In the genomic region with DNA sequence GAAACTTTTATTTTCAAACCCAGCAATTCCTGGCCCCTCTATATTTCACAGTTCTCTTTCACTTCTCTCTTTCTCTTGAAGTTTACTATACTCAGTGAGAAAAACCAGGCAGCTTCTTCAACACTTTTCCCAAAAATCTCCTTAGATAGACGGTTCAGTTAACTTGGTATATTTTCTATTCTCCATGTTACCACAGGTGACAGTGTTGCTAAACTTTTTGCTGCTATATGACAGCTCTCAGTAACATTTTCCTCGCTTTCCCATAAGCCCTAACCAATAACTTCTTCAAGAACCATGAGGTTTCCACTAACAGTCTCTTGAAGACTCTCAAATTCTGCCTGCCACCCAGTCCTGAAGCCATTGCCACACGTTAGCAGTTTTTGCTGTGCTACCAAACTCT, we compare ENCODE assay signal across 24 cellular contexts. TPM values are rescaled to one million over a fixed set of nuclear protein-coding genes. Genes with fewer than 3 reads are reported as not detected.
DNase-seq lines count a peak whose midpoint lies in the region; ATAC-seq, FAIRE-seq and TF ChIP-seq lines count a peak whose summit lies in the region.
"Had no signal": no experiment of that assay in that cellular context is flagged by ENCODE, and none has a peak within 500 bp of the region (broad histone marks: within the 10 kb centered on the region; RNA-seq: fewer than 3 reads in every experiment).

No MANE protein-coding gene starts in this region.

- H3K36me3 Mint-ChIP-seq in progenitor cell of endocrine pancreas (ENCODE audit: insufficient read depth) = no peaks in the 10 kb centered on the region
- H3K36me3 Mint-ChIP-seq: CD4-positive, CD25-positive, alpha-beta regulatory T cell; naive thymus-derived CD4-positive, alpha-beta T cell had no signal

- TF ChIP-seq POLR2A in NB4 (IDR thresholded peaks at IDR 0.05; ENCODE audit: extremely low read depth, insufficient read length) (no peak), GM12878 (IDR thresholded peaks at IDR 0.05; ENCODE audit: low read depth, low read length) (no peak)

- RAD21 ChIA-PET in GM12878 (lab: Charles Lee; ENCODE audit: unreplicated experiment) = no interaction called here

- H3K36me3 ChIP-seq in GM12878 (ENCODE audit: control insufficient read depth in 2 of 2, insufficient read depth in 2 of 2, low read length in 1 of 2) = no peaks in the 10 kb centered on the region
- no peaks in the 10 kb centered on the region for H3K36me3 ChIP-seq in aorta (ENCODE audit: control insufficient read depth in 1 of 2, insufficient read depth in 2 of 2, low read length in 1 of 2)
- H3K36me3 ChIP-seq: prostate gland, upper lobe of left lung had no signal

- no peak for TF ChIP-seq RAD21 in GM12878 (IDR thresholded peaks at IDR 0.05; ENCODE audit: insufficient read depth, low read depth, low read length)

- H3K4me1 Mint-ChIP-seq in progenitor cell of endocrine pancreas (ENCODE audit: low read depth) = no peaks in the 10 kb centered on the region
- H3K4me1 Mint-ChIP-seq: CD4-positive, CD25-positive, alpha-beta regulatory T cell; naive thymus-derived CD4-positive, alpha-beta T cell had no signal

- peaks cover 0 to 1% of the 10 kb centered on the region in 2 experiments; a peak in 1 of 4 replicates for H3K27me3 ChIP-seq in GM12878 (replicated peaks in 1 of 2; ENCODE audit: control insufficient read depth in 2 of 2, insufficient read depth in 2 of 2, low read length in 1 of 2)
- no peaks in the 10 kb centered on the region for H3K27me3 ChIP-seq in aorta (ENCODE audit: control insufficient read depth in 1 of 2, insufficient read depth in 2 of 2, low read length in 1 of 2)
- H3K27me3 ChIP-seq: upper lobe of left lung had no signal

- peaks cover 16% of the 10 kb centered on the region for H3K27me3 Mint-ChIP-seq in progenitor cell of endocrine pancreas

- no peak for FAIRE-seq in GM12878 (lab: Jason Lieb, UNC)
- FAIRE-seq: A204.1, colon, H1 had no signal

- no peak overlapping the region for H3K4me3 Mint-ChIP-seq in progenitor cell of endocrine pancreas (ENCODE audit: low read depth)
- H3K4me3 Mint-ChIP-seq: CD4-positive, CD25-positive, alpha-beta regulatory T cell; naive thymus-derived CD4-positive, alpha-beta T cell; T-helper 1 cell treated with Interleukin-12 subunit alpha and Interleukin-12 subunit beta and Interleukin-4 antibody, amounts not matched to agents 30 μg/mL and 1 μg/mL, for 36 hours had no signal

- H3K27ac ChIP-seq in GM12878 (ENCODE audit: control insufficient read depth, insufficient read depth) = no peak overlapping the region
- H3K27ac ChIP-seq in aorta (ENCODE audit: low read depth in 1 of 2, low read length in 2 of 2) = no peak overlapping the region
- H3K27ac ChIP-seq: prostate gland, RWPE1, upper lobe of left lung had no signal

- no peaks in the 10 kb centered on the region; the same call in 2 of the 3 replicates for H3K9me3 ChIP-seq in GM12878 (replicated peaks; ENCODE audit: control insufficient read depth, insufficient read depth, low read length)
- no peaks in the 10 kb centered on the region for H3K9me3 ChIP-seq in aorta (ENCODE audit: control insufficient read depth, low read length)
- H3K9me3 ChIP-seq: prostate gland, upper lobe of left lung had no signal

- POLR2A ChIA-PET in GM12878 (lab: Charles Lee) = interaction anchor here (0.6 to 0.7 kb wide), 2 partner anchors 35 to 935 kb away, joined by 4 to 5 read pairs; no protein-coding TSS in a partner anchor

- H4K20me1 ChIP-seq in GM12878 (ENCODE audit: control insufficient read depth, insufficient read depth) = no peaks in the 10 kb centered on the region

- peak; percentile 43 for ATAC-seq in GM12878
- ATAC-seq in aorta (ENCODE audit: low FRiP score) = no peak
- ATAC-seq: naive thymus-derived CD4-positive, alpha-beta T cell had no signal

- no peaks in the 10 kb centered on the region for H3K4me1 ChIP-seq in GM12878 (ENCODE audit: control insufficient read depth, insufficient read depth, low read length)
- no peaks in the 10 kb centered on the region for H3K4me1 ChIP-seq in aorta (ENCODE audit: control insufficient read depth in 1 of 2, insufficient read depth in 2 of 2, low read length in 2 of 2)
- H3K4me1 ChIP-seq: upper lobe of left lung had no signal

- H3K27ac Mint-ChIP-seq in progenitor cell of endocrine pancreas = no peak overlapping the region
- H3K27ac Mint-ChIP-seq: naive thymus-derived CD4-positive, alpha-beta T cell; T-helper 1 cell treated with Interleukin-12 subunit alpha and Interleukin-12 subunit beta and Interleukin-4 antibody, amounts not matched to agents 30 μg/mL and 1 μg/mL, for 36 hours had no signal

- H2AFZ ChIP-seq in GM12878 (ENCODE audit: control insufficient read depth, low read depth, low read length) = no peak overlapping the region

- BruUV-seq in GM12878 (replicated peaks; lab: Mats Ljungman, UMichigan) = no TSS peak

- in situ Hi-C loops in GM12878 (cut with MboI) = no loop called here

- CTCF ChIA-PET in GM12878 (lab: Yijun Ruan, JAX) = interaction anchor here (0.8 to 2.1 kb wide), 5 partner anchors 16 to 124 kb away, joined by 3 to 8 read pairs (median 5); partner anchors contain the start of gene DYNC1I2

- H3K4me2 ChIP-seq in GM12878 (ENCODE audit: control insufficient read depth, insufficient read depth) = no peak overlapping the region

- no peaks in the 10 kb centered on the region for H3K9me3 Mint-ChIP-seq in progenitor cell of endocrine pancreas (ENCODE audit: low read depth)
- H3K9me3 Mint-ChIP-seq: naive thymus-derived CD4-positive, alpha-beta T cell; T-helper 1 cell treated with Interleukin-12 subunit alpha and Interleukin-12 subunit beta and Interleukin-4 antibody, amounts not matched to agents 30 μg/mL and 1 μg/mL, for 36 hours had no signal

- SMC1A ChIA-PET in GM12878 (lab: Charles Lee; ENCODE audit: uncharacterized antibody, unreplicated experiment) = interaction anchor here (0.8 to 0.9 kb wide), 2 partner anchors 10 to 17 kb away, joined by 3 read pairs; no protein-coding TSS in a partner anchor

- no peaks in the 10 kb centered on the region for H3K79me2 ChIP-seq in GM12878 (ENCODE audit: control insufficient read depth, insufficient read depth, low read length)

- no peak overlapping the region for H3K4me3 ChIP-seq in NB4 (ENCODE audit: low read depth, low read length)
- no peak overlapping the region for H3K4me3 ChIP-seq in GM12878
- no peak overlapping the region for H3K4me3 ChIP-seq in aorta (ENCODE audit: low read length in 2 of 2)
- H3K4me3 ChIP-seq: lung, prostate gland, upper lobe of left lung had no signal

- 58% methylated on average over 3 of the region's 3 CpGs for WGBS in GM12878 (ENCODE audit: insufficient coverage, insufficient replicate concordance, low lambda C conversion rate, missing lambda C conversion rate)
- WGBS in aorta, 2 donors = 22 to 60% methylated on average over 3 of the region's 3 CpGs

- no peak overlapping the region for H3K9ac ChIP-seq in GM12878 (ENCODE audit: control insufficient read depth, insufficient read depth, low read length)

- intact Hi-C loops in GM12878 (cut with micrococcal nuclease; ENCODE audit: unreplicated experiment) = no loop called here
- intact Hi-C loops in aorta (cut with DNase I) = no loop called here

- DNase-seq in NCI-H2171 treated with DMSO at 0.1 percent for 48 hours (lab: John Stamatoyannopoulos, UW) = peak; percentile 7
- no peak for DNase-seq in NCI-H2171 (lab: John Stamatoyannopoulos, UW)
- DNase-seq in NB4 (ENCODE audit: low read depth) = peak; percentile 44
- no peak for DNase-seq in GM12878 (ENCODE audit: low read depth, low spot score)
- no peak for DNase-seq in progenitor cell of endocrine pancreas (ENCODE audit: low spot score, unreplicated experiment)
- no peak for DNase-seq in aorta
- no peak for DNase-seq in COLO829 (ENCODE audit: low spot score)
- DNase-seq in hepatic stellate cell (ENCODE audit: low spot score) = no peak
- DNase-seq: activated CD4-positive, alpha-beta T cell treated with anti-CD3 and anti-CD28 coated beads for 1 hour; activated gamma-delta T cell treated with Interleukin-2 at 50 U/mL for 16 hours; anterior cingulate cortex; CD4-positive, CD25-positive, alpha-beta regulatory T cell; naive thymus-derived CD4-positive, alpha-beta T cell; NCI-H2029; NCI-H524 treated with DMSO at 0.1 percent for 48 hours; stimulated activated naive CD4-positive, alpha-beta T cell; upper lobe of left lung had no signal

- no peak for TF ChIP-seq CTCF in NB4 (IDR thresholded peaks at IDR 0.05; ENCODE audit: low read depth, low read length)
- TF ChIP-seq CTCF in GM12878 (IDR thresholded peaks at IDR 0.05 in 2 of 3, conservative IDR thresholded peaks at IDR 0.05 in 1 of 3; ENCODE audit: control insufficient read depth in 2 of 3, extremely low read depth in 1 of 3, insufficient read depth in 1 of 3, low read depth in 3 of 3, low read length in 3 of 3) = peak; percentile 13 to 23 (median 23); a peak in 3 of 6 replicates
- peak; percentile 27 for TF ChIP-seq CTCF in progenitor cell of endocrine pancreas (IDR thresholded peaks at IDR 0.05; ENCODE audit: unreplicated experiment)

- no peak for TF ChIP-seq EP300 in GM12878 (IDR thresholded peaks at IDR 0.05; ENCODE audit: borderline replicate concordance in 1 of 2, control insufficient read depth in 1 of 2, low read depth in 2 of 2, low read length in 2 of 2)

TF ChIP-seq in GM12878, 131 proteins besides CTCF, POLR2A, EP300 and RAD21 (continues in another document):
- TF ChIP-seq WRNIP1 (IDR thresholded peaks at IDR 0.05; ENCODE audit: borderline replicate concordance, low read depth, low read length) = no peak
- no peak for TF ChIP-seq KDM1A (IDR thresholded peaks at IDR 0.05; ENCODE audit: borderline replicate concordance)
- TF ChIP-seq CREB1 (IDR thresholded peaks at IDR 0.05; ENCODE audit: low read depth) = no peak
- TF ChIP-seq ZZZ3 (IDR thresholded peaks at IDR 0.05; ENCODE audit: control insufficient read depth, insufficient read length, low read depth) = no peak

RNA-seq across cellular contexts. Expression of gene CYBRD1, which starts 45.8 kb away (rescaled TPM):
- total RNA-seq in GM12878 (2013; cell fraction: nucleolus; rRNA removed) = 37.9 and 48.9 TPM in 2 replicates
- total RNA-seq in GM12878 (2014; rRNA removed) (25.3 and 34.8 TPM in 2 replicates), GM12878 (2014; rRNA removed; fragmentation: Illumina TruSeq; extraction: Trizol) (26.9 and 28.8 TPM in 2 replicates), GM12878 (2021) (33.0 and 34.8 TPM in 2 replicates), progenitor cell of endocrine pancreas (2.3 and 2.5 TPM in 2 replicates), aorta (100 to 1,000 TPM; 200 to 396 TPM)
- polyA plus RNA-seq in GM12878 (2011; ENCODE audit: low read depth) = 15.7 TPM
- polyA plus RNA-seq in GM12878 (2011; rRNA removed) (26.1 and 26.4 TPM in 2 replicates), GM12878 (2014; fragmentation: Illumina TruSeq; extraction: Trizol) (30.4 and 40.2 TPM in 2 replicates), GM12878 (2014; fragmentation: Nextera tagmentation; extraction: Ambion mirVana) (10 to 100 TPM; 10.8 to 13.2 TPM), GM12878 (2014; rRNA removed) (24.2 and 31.9 TPM in 2 replicates), GM12878 (2016; fragmentation: Nextera tagmentation; extraction: Ambion mirVana) (10 to 100 TPM; 39.9 to 51.9 TPM), aorta (100 to 1,000 TPM; 124 to 193 TPM)
- polyA plus RNA-seq in GM12878 (2011; cell fraction: cytosol; rRNA removed) = 16.2 and 17.0 TPM in 2 replicates
- polyA plus RNA-seq in GM12878 (2011; cell fraction: nucleus; rRNA removed) = 8.7 and 9.5 TPM in 2 replicates
- 30.9 and 38.5 TPM in 2 replicates for polyA plus RNA-seq in GM12878 (2012)
- polyA minus RNA-seq in GM12878 (2011; rRNA and poly(A)+ RNA removed) = 16.5 and 17.7 TPM in 2 replicates
- 7.6 and 11.0 TPM in 2 replicates for polyA minus RNA-seq in GM12878 (2011; cell fraction: cytosol; rRNA and poly(A)+ RNA removed)
- polyA minus RNA-seq in GM12878 (2011; cell fraction: nucleus; rRNA and poly(A)+ RNA removed) = 5.6 and 5.7 TPM in 2 replicates

Comparison
In these comparisons a context has a peak if more than half of its experiments do, and no peak if none do; other contexts are left out.
1. DNase-seq: peak in NCI-H2171 treated with DMSO at 0.1 percent for 48 hours (single experiment) and NB4 (single experiment); none in NCI-H2171 (single experiment), GM12878 (single experiment), progenitor cell of endocrine pancreas (single experiment), aorta (0 of 2), COLO829 (single experiment) and hepatic stellate cell (single experiment).
2. RNA of gene CYBRD1, which starts 45.8 kb away (total RNA-seq): 200 to 396 TPM in aorta; 25.3 to 48.9 TPM in GM12878 and 2.3 to 2.5 TPM in progenitor cell of endocrine pancreas; every median in the first group is over 4 times any median in the second.